ENCODE assay signal across 11 cellular contexts in the genomic region with DNA sequence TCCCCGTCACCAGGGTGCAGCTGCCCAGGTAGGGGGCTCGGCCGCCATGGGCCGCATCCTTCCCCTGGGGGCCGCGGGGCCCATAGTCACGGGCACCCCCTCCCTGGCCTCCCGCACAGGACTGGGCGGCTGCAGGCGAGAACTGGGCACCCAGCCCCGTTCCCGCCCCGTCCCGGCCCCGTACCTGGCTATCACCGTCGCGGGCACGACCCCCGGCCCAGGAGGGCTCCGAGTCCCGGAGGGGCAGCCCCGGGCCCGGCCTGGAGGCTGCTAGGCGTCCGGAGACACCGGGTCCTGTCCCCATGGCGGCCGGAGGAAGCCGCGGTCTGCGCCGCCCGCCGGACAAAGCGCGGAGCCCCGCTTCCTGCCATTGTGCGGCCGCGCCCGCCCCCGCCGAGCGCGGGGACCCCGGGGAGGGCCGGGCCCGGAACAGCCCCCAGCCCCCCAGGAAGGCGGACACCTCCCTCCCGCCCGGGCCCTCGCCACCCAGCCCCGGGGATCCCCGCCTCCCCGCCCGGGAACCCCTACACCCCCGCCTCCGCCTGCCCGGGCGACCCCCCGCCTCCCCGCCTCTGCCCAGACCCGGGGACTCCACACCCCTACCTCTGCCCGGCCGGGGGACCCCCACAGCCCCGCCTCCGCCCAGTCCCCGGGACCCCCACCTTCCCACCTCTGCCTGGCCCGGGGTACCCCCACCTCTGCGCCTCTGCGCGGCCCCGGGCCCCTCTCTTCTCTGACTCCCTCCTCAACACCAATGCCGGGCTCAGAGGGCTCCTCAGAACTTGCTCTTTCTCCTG. TPM values are rescaled to one million over a fixed set of nuclear protein-coding genes. Genes with fewer than 3 reads are reported as not detected.
DNase-seq lines count a peak whose midpoint lies in the region; TF ChIP-seq lines count a peak whose summit lies in the region.
"Had no signal": no experiment of that assay in that cellular context is flagged by ENCODE, and none has a peak within 500 bp of the region (broad histone marks: within the 10 kb centered on the region; RNA-seq: fewer than 3 reads in every experiment).

No MANE protein-coding gene starts in this region.

- peak overlapping the region; percentile 32 for H3K4me3 ChIP-seq in cardiac muscle cell
- H3K4me3 ChIP-seq in epithelial cell of proximal tubule (ENCODE audit: low read depth, low read length): peak overlapping the region; percentile 41
- peak overlapping the region; percentile 47 to 49 for H3K4me3 ChIP-seq in vagina

- no peak for TF ChIP-seq CTCF in cardiac muscle cell (IDR thresholded peaks at IDR 0.05; ENCODE audit: low read depth, low read length)
- no peak for TF ChIP-seq CTCF in epithelial cell of proximal tubule (conservative IDR thresholded peaks at IDR 0.05; ENCODE audit: low read depth, low read length)
- no peak for TF ChIP-seq CTCF in mesothelial cell of epicardium (IDR thresholded peaks at IDR 0.05; ENCODE audit: unreplicated experiment)
- TF ChIP-seq CTCF in vagina (IDR thresholded peaks at IDR 0.05): no peak

- no peaks in the 10 kb centered on the region for H3K9me3 Mint-ChIP-seq in mesothelial cell of epicardium
- H3K9me3 Mint-ChIP-seq: activated B cell treated with CpG ODN at 0.5 μM for 24 hours had no signal

- TF ChIP-seq POLR2A in vagina (IDR thresholded peaks at IDR 0.05): no peak

- intact Hi-C loops in cardiac septum (cut with DNase I) (loop anchor here (5.0 kb wide), 1 partner anchor 162 kb away; no protein-coding TSS in a partner anchor), vagina (cut with DNase I) (loop anchor here (10.0 kb wide), 1 partner anchor 159 kb away; no protein-coding TSS in a partner anchor)

- H3K4me1 Mint-ChIP-seq in mesothelial cell of epicardium: peaks cover 13% of the 10 kb centered on the region

- H3K4me1 ChIP-seq in cardiac muscle cell (ENCODE audit: low read depth): no peaks in the 10 kb centered on the region
- peaks cover 39% of the 10 kb centered on the region for H3K4me1 ChIP-seq in vagina

- no peak overlapping the region for H3K27ac Mint-ChIP-seq in mesothelial cell of epicardium
- H3K27ac Mint-ChIP-seq: activated B cell treated with CpG ODN at 0.5 μM for 24 hours, CD14-positive monocyte had no signal

- H3K36me3 Mint-ChIP-seq in mesothelial cell of epicardium: no peaks in the 10 kb centered on the region
- H3K36me3 Mint-ChIP-seq: CD14-positive monocyte had no signal

- H3K36me3 ChIP-seq in cardiac muscle cell (no peaks in the 10 kb centered on the region), vagina (no peaks in the 10 kb centered on the region)

- H3K4me3 Mint-ChIP-seq in mesothelial cell of epicardium: peak overlapping the region; percentile 74

- DNase-seq in cardiac muscle cell (ENCODE audit: low read depth in 1 of 2, low spot score in 1 of 2) (peak in 1 of 2 donors; percentile 41), cardiac septum (ENCODE audit: low spot score) (no peak), epithelial cell of proximal tubule (ENCODE audit: low read depth) (no peak), mesothelial cell of epicardium (ENCODE audit: low spot score in 2 of 2, unreplicated experiment in 2 of 2) (no peak), vagina (ENCODE audit: extremely low spot score in 2 of 2) (no peak), AML-193 (lab: John Stamatoyannopoulos, UW) (no peak), NCI-H510A treated with DMSO at 0.1 percent for 48 hours (lab: John Stamatoyannopoulos, UW) (no peak), hypothalamus (lab: John Stamatoyannopoulos, UW) (no peak)
- DNase-seq: activated B cell treated with CpG ODN at 0.5 μM for 24 hours, NCI-H345 had no signal

- H3K27ac ChIP-seq in cardiac muscle cell: no peak overlapping the region
- H3K27ac ChIP-seq in vagina: peak overlapping the region; percentile 41

- H3K9me3 ChIP-seq in cardiac muscle cell (ENCODE audit: low read depth): no peaks in the 10 kb centered on the region
- no peaks in the 10 kb centered on the region for H3K9me3 ChIP-seq in vagina

- H3K27me3 ChIP-seq in cardiac muscle cell (peaks cover 30% of the 10 kb centered on the region), vagina (no peaks in the 10 kb centered on the region)

- H3K27me3 Mint-ChIP-seq in mesothelial cell of epicardium (ENCODE audit: low read depth): peaks cover 6% of the 10 kb centered on the region

RNA-seq across cellular contexts. Expression of gene PLEKHG5, which starts 6.1 kb away (rescaled TPM):
- 21.8 and 34.8 TPM in 2 replicates for total RNA-seq in cardiac muscle cell
- 9.6 and 18.7 TPM in 2 replicates for polyA plus RNA-seq in cardiac muscle cell
- 14.9 TPM for total RNA-seq in cardiac septum
- total RNA-seq in epithelial cell of proximal tubule: 17.4 and 23.3 TPM in 2 replicates
- 49.3 to 51.2 TPM (median 50.7 TPM) in 3 replicates for total RNA-seq in mesothelial cell of epicardium
- total RNA-seq in vagina: 17.2 TPM
- polyA plus RNA-seq: CD14-positive monocyte had no signal

RNA-seq across cellular contexts. Expression of gene TNFRSF25, which starts 19.4 kb away (rescaled TPM):
- total RNA-seq in cardiac muscle cell (24.4 and 31.4 TPM in 2 replicates), cardiac septum (8.5 TPM), epithelial cell of proximal tubule (9.6 and 30.4 TPM in 2 replicates), mesothelial cell of epicardium (38.9 to 41.6 TPM (median 39.4 TPM) in 3 replicates), vagina (32.7 TPM)
- 11.3 and 11.8 TPM in 2 replicates for polyA plus RNA-seq in cardiac muscle cell
